ENCODE assay signal across 34 cellular contexts in the genomic region with DNA sequence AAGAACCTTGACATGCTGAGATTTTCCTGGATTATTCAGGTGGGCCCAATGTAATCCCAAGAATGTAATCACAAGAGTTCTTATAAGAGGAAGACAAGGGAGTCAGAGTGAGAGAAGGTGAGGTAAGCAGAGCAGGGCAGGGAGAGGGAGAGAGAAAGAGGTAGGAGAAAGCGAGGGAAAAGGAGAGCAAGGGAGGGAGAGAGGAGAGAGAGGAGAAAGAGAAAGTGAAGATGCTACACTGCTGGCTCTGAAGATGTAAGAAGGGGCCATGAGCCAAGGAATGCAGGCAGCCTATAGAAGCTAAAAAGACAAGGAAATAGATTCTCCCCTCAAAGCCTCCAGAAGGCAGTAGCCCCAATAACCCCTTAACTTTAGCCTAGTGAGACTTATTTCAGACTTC.
"Had no signal": no experiment of that assay in that cellular context is flagged by ENCODE, and none has a peak within 500 bp of the region (broad histone marks: within the 10 kb centered on the region; RNA-seq: fewer than 3 reads in every experiment).

No MANE protein-coding gene starts in this region.

- H3K4me1 Mint-ChIP-seq: activated B cell treated with CpG ODN at 0.5 μM for 24 hours; activated naive CD4-positive, alpha-beta T cell treated with anti-CD3 and anti-CD28 coated beads, Interleukin-2, amount 50 U/mL, for 24 hours; activated naive CD8-positive, alpha-beta T cell treated with anti-CD3 and anti-CD28 coated beads, Interleukin-2, amount 10 ng/mL, durations not matched to agents 7 days and 5 days; activated naive CD8-positive, alpha-beta T cell treated with anti-CD3 and anti-CD28 coated beads, Interleukin-2, amount 50 U/mL, for 24 hours; brain; central memory CD8-positive, alpha-beta T cell had no signal

- H3K27ac ChIP-seq: ascending aorta, cardiac muscle cell, colonic mucosa, VCaP had no signal

- H3K36me3 ChIP-seq: ascending aorta, cardiac muscle cell, colonic mucosa had no signal

- H3K9me3 Mint-ChIP-seq: activated CD4-positive, alpha-beta memory T cell treated with anti-CD3 and anti-CD28 coated beads for 36 hours; activated CD8-positive, alpha-beta T cell treated with anti-CD3 and anti-CD28 coated beads for 36 hours; activated naive CD4-positive, alpha-beta T cell treated with anti-CD3 and anti-CD28 coated beads, Interleukin-2, amount 10 ng/mL, durations not matched to agents 7 days and 5 days; activated naive CD4-positive, alpha-beta T cell treated with anti-CD3 and anti-CD28 coated beads, Interleukin-2, amount 50 U/mL, for 24 hours; activated naive CD8-positive, alpha-beta T cell treated with anti-CD3 and anti-CD28 coated beads, Interleukin-2, amount 10 ng/mL, durations not matched to agents 7 days and 5 days; activated naive CD8-positive, alpha-beta T cell treated with anti-CD3 and anti-CD28 coated beads, Interleukin-2, amount 50 U/mL, for 24 hours; activated T-cell treated with anti-CD3 and anti-CD28 coated beads, Interleukin-2, amount 50 U/mL, for 4 hours; activated T-cell treated with anti-CD3 and anti-CD28 coated beads, Interleukin-2, amount 50 U/mL, for 72 hours; brain; central memory CD8-positive, alpha-beta T cell; T-helper 2 cell treated with Interferon-gamma antibody and Interleukin-4, amounts not matched to agents 5 μg/mL and 100 μg/mL, for 36 hours had no signal

- H3K4me3 ChIP-seq: ascending aorta, cardiac muscle cell, colonic mucosa had no signal

- H3K27me3 ChIP-seq: ascending aorta, cardiac muscle cell, colonic mucosa had no signal

- DNase-seq: activated B cell treated with CpG ODN at 0.5 μM for 24 hours; activated CD4-positive, alpha-beta memory T cell treated with anti-CD3 and anti-CD28 coated beads for 36 hours; activated CD4-positive, alpha-beta T cell treated with anti-CD3 and anti-CD28 coated beads for 4 hours; activated CD4-positive, alpha-beta T cell treated with anti-CD3 and anti-CD28 coated beads, Interleukin-2, amount 10 ng/mL, durations not matched to agents 24 days and 14 days; activated CD4-positive, alpha-beta T cell treated with anti-CD3 and anti-CD28 coated beads, Interleukin-2, amount 50 U/mL, for 1 hour; activated CD4-positive, alpha-beta T cell treated with anti-CD3 and anti-CD28 coated beads, Interleukin-2, amount 50 U/mL, for 4 hours; activated CD4-positive, CD25-positive, alpha-beta regulatory T cell treated with anti-CD3 and anti-CD28 coated beads, Interleukin-2, amount 50 U/mL, for 72 hours; activated CD8-positive, alpha-beta memory T cell treated with anti-CD3 and anti-CD28 coated beads, Interleukin-2, amount 50 U/mL, for 4 hours; activated CD8-positive, alpha-beta T cell treated with anti-CD3 and anti-CD28 coated beads for 36 hours; activated effector memory CD4-positive, alpha-beta T cell treated with Interleukin-2 at 50 U/mL for 16 hours; activated gamma-delta T cell; activated naive CD4-positive, alpha-beta T cell treated with anti-CD3 and anti-CD28 coated beads, Interleukin-2, amount 10 ng/mL, durations not matched to agents 7 days and 5 days; activated naive CD4-positive, alpha-beta T cell treated with Interleukin-2 at 50 U/mL for 16 hours; activated naive CD8-positive, alpha-beta T cell treated with anti-CD3 and anti-CD28 coated beads, Interleukin-2, amount 10 ng/mL, durations not matched to agents 7 days and 5 days; activated naive CD8-positive, alpha-beta T cell treated with anti-CD3 and anti-CD28 coated beads, Interleukin-2, amount 50 U/mL, for 24 hours; activated T-cell treated with anti-CD3 and anti-CD28 coated beads for 4 hours; activated T-cell treated with anti-CD3 and anti-CD28 coated beads, Interleukin-2, amount 50 U/mL, for 1 hour; activated T-cell treated with anti-CD3 and anti-CD28 coated beads, Interleukin-2, amount 50 U/mL, for 4 hours; activated T-cell treated with anti-CD3 and anti-CD28 coated beads, Interleukin-2, amount 50 U/mL, for 72 hours; amygdala; anterior cingulate cortex; caudate nucleus; cerebellar nuclear complex; colonic mucosa; T-helper 9 cell had no signal

- H3K4me1 ChIP-seq: ascending aorta, colonic mucosa had no signal

- H3K4me3 Mint-ChIP-seq: activated B cell treated with CpG ODN at 0.5 μM for 24 hours; activated CD4-positive, alpha-beta memory T cell treated with anti-CD3 and anti-CD28 coated beads for 36 hours; activated CD4-positive, alpha-beta T cell treated with anti-CD3 and anti-CD28 coated beads, Interleukin-2, amount 10 ng/mL, durations not matched to agents 24 days and 14 days; activated CD8-positive, alpha-beta T cell treated with anti-CD3 and anti-CD28 coated beads for 36 hours; activated naive CD4-positive, alpha-beta T cell treated with anti-CD3 and anti-CD28 coated beads, Interleukin-2, amount 10 ng/mL, durations not matched to agents 7 days and 5 days; activated naive CD4-positive, alpha-beta T cell treated with anti-CD3 and anti-CD28 coated beads, Interleukin-2, amount 50 U/mL, for 24 hours; activated naive CD8-positive, alpha-beta T cell; activated naive CD8-positive, alpha-beta T cell treated with anti-CD3 and anti-CD28 coated beads, Interleukin-2, amount 10 ng/mL, durations not matched to agents 7 days and 5 days; activated naive CD8-positive, alpha-beta T cell treated with anti-CD3 and anti-CD28 coated beads, Interleukin-2, amount 50 U/mL, for 24 hours; activated T-cell treated with anti-CD3 and anti-CD28 coated beads, Interleukin-2, amount 50 U/mL, for 4 hours; activated T-cell treated with anti-CD3 and anti-CD28 coated beads, Interleukin-2, amount 50 U/mL, for 72 hours; brain; central memory CD8-positive, alpha-beta T cell; T-helper 2 cell treated with Interferon-gamma antibody and Interleukin-4, amounts not matched to agents 5 μg/mL and 100 μg/mL, for 36 hours had no signal

- H3K9me3 ChIP-seq: ascending aorta, colonic mucosa had no signal

- H3K27ac Mint-ChIP-seq: activated B cell treated with CpG ODN at 0.5 μM for 24 hours; activated CD4-positive, alpha-beta memory T cell treated with anti-CD3 and anti-CD28 coated beads for 36 hours; activated CD8-positive, alpha-beta T cell treated with anti-CD3 and anti-CD28 coated beads for 36 hours; activated naive CD4-positive, alpha-beta T cell treated with anti-CD3 and anti-CD28 coated beads, Interleukin-2, amount 10 ng/mL, durations not matched to agents 7 days and 5 days; activated naive CD4-positive, alpha-beta T cell treated with anti-CD3 and anti-CD28 coated beads, Interleukin-2, amount 50 U/mL, for 24 hours; activated naive CD8-positive, alpha-beta T cell; activated naive CD8-positive, alpha-beta T cell treated with anti-CD3 and anti-CD28 coated beads, Interleukin-2, amount 10 ng/mL, durations not matched to agents 7 days and 5 days; activated naive CD8-positive, alpha-beta T cell treated with anti-CD3 and anti-CD28 coated beads, Interleukin-2, amount 50 U/mL, for 24 hours; activated T-cell treated with anti-CD3 and anti-CD28 coated beads, Interleukin-2, amount 50 U/mL, for 72 hours; activated T-helper 2 cell treated with anti-CD3 and anti-CD28 coated beads, Interferon-gamma antibody, Interleukin-2, Interleukin-4, amounts not matched to agents 10 μg/mL and 5 μg/mL and 100 μg/mL, durations not matched to agents 14 hours and 24 hours and 36 hours; brain; T-helper 2 cell treated with Interferon-gamma antibody and Interleukin-4, amounts not matched to agents 5 μg/mL and 100 μg/mL, for 36 hours had no signal

- H3K36me3 Mint-ChIP-seq: activated CD4-positive, alpha-beta memory T cell treated with anti-CD3 and anti-CD28 coated beads for 36 hours; activated naive CD4-positive, alpha-beta T cell treated with anti-CD3 and anti-CD28 coated beads, Interleukin-2, amount 50 U/mL, for 24 hours; activated naive CD8-positive, alpha-beta T cell treated with anti-CD3 and anti-CD28 coated beads, Interleukin-2, amount 10 ng/mL, durations not matched to agents 7 days and 5 days; brain had no signal
